14 cellular contexts compared by ENCODE assay signal in genomic region chr19:40692212-40692551, GRCh38. TPM values are rescaled to one million over a fixed set of nuclear protein-coding genes. Genes with fewer than 3 reads are reported as not detected.
DNase-seq lines count a peak whose midpoint lies in the region; ATAC-seq and TF ChIP-seq lines count a peak whose summit lies in the region.
"Had no signal": no experiment of that assay in that cellular context is flagged by ENCODE, and none has a peak within 500 bp of the region (broad histone marks: within the 10 kb centered on the region; RNA-seq: fewer than 3 reads in every experiment).

No MANE protein-coding gene starts in this region.

- CTCF ChIA-PET in activated naive CD4-positive, alpha-beta T cell treated with anti-CD3 and anti-CD28 coated beads for 36 hours (lab: Charles Lee): no interaction called here
- CTCF ChIA-PET in activated naive CD4-positive, alpha-beta T cell treated with anti-CD3 and anti-CD28 coated beads, Interleukin-2, amount 10 ng/mL, durations not matched to agents 7 days and 5 days (lab: Charles Lee): interaction anchor here (1.1 kb wide), 1 partner anchor 115 kb away, joined by 4 read pairs; no protein-coding TSS in a partner anchor

- no peak for ATAC-seq in GM21447 (IDR thresholded peaks at IDR 0.05; ENCODE audit: unreplicated experiment)
- no peak for ATAC-seq in GM18861 (IDR thresholded peaks at IDR 0.05; ENCODE audit: unreplicated experiment)
- ATAC-seq: left lung had no signal

- DNase-seq in activated naive CD4-positive, alpha-beta T cell treated with anti-CD3 and anti-CD28 coated beads for 36 hours: no peak
- no peak for DNase-seq in activated naive CD4-positive, alpha-beta T cell treated with anti-CD3 and anti-CD28 coated beads, Interleukin-2, amount 10 ng/mL, durations not matched to agents 7 days and 5 days
- DNase-seq in activated T-helper 2 cell treated with anti-CD3 and anti-CD28 coated beads, Interferon-gamma antibody, Interleukin-2, Interleukin-4, amounts not matched to agents 10 μg/mL and 5 μg/mL and 100 μg/mL, durations not matched to agents 14 hours and 24 hours and 36 hours (ENCODE audit: low spot score): no peak
- no peak for DNase-seq in type B pancreatic cell (ENCODE audit: extremely low spot score, unreplicated experiment)
- no peak for DNase-seq in stimulated activated CD4-positive, alpha-beta T cell treated with anti-CD3 and anti-CD28 coated beads, Interleukin-4, amount 100 ng/mL, for 24 hours
- DNase-seq: activated CD4-positive, CD25-positive, alpha-beta regulatory T cell; cortex of kidney; HFFc6; NCI-H2081 treated with DMSO at 0.1 percent for 48 hours; NCI-H526 treated with DMSO at 0.1 percent for 48 hours had no signal

- intact Hi-C loops in activated naive CD4-positive, alpha-beta T cell treated with anti-CD3 and anti-CD28 coated beads for 36 hours (cut with micrococcal nuclease): no loop called here
- intact Hi-C loops in activated T-helper 2 cell treated with anti-CD3 and anti-CD28 coated beads, Interferon-gamma antibody, Interleukin-2, Interleukin-4, amounts not matched to agents 10 μg/mL and 5 μg/mL and 100 μg/mL, durations not matched to agents 14 hours and 24 hours and 36 hours (cut with micrococcal nuclease): no loop called here

- H3K4me3 Mint-ChIP-seq in activated naive CD4-positive, alpha-beta T cell treated with anti-CD3 and anti-CD28 coated beads for 36 hours: no peak overlapping the region
- H3K4me3 Mint-ChIP-seq in activated naive CD4-positive, alpha-beta T cell treated with anti-CD3 and anti-CD28 coated beads, Interleukin-2, amount 10 ng/mL, durations not matched to agents 7 days and 5 days: no peak overlapping the region
- H3K4me3 Mint-ChIP-seq in activated T-helper 2 cell treated with anti-CD3 and anti-CD28 coated beads, Interferon-gamma antibody, Interleukin-2, Interleukin-4, amounts not matched to agents 10 μg/mL and 5 μg/mL and 100 μg/mL, durations not matched to agents 14 hours and 24 hours and 36 hours (ENCODE audit: low read depth): peak overlapping the region; percentile 6
- H3K4me3 Mint-ChIP-seq in nephron (peak overlapping the region; percentile 34 to 51 (median 47)), type B pancreatic cell (peak overlapping the region; percentile 45)
- H3K4me3 Mint-ChIP-seq: HFFc6 had no signal

- H3K9me3 Mint-ChIP-seq in activated naive CD4-positive, alpha-beta T cell treated with anti-CD3 and anti-CD28 coated beads for 36 hours: no peaks in the 10 kb centered on the region
- H3K9me3 Mint-ChIP-seq in activated naive CD4-positive, alpha-beta T cell treated with anti-CD3 and anti-CD28 coated beads, Interleukin-2, amount 10 ng/mL, durations not matched to agents 7 days and 5 days: no peaks in the 10 kb centered on the region
- H3K9me3 Mint-ChIP-seq in activated T-helper 2 cell treated with anti-CD3 and anti-CD28 coated beads, Interferon-gamma antibody, Interleukin-2, Interleukin-4, amounts not matched to agents 10 μg/mL and 5 μg/mL and 100 μg/mL, durations not matched to agents 14 hours and 24 hours and 36 hours: no peaks in the 10 kb centered on the region
- no peaks in the 10 kb centered on the region for H3K9me3 Mint-ChIP-seq in nephron
- H3K9me3 Mint-ChIP-seq in type B pancreatic cell: no peaks in the 10 kb centered on the region
- H3K9me3 Mint-ChIP-seq: HFFc6 had no signal

- peaks cover 7% of the 10 kb centered on the region for H3K4me1 Mint-ChIP-seq in activated naive CD4-positive, alpha-beta T cell treated with anti-CD3 and anti-CD28 coated beads for 36 hours (ENCODE audit: low read depth)
- H3K4me1 Mint-ChIP-seq in activated naive CD4-positive, alpha-beta T cell treated with anti-CD3 and anti-CD28 coated beads, Interleukin-2, amount 10 ng/mL, durations not matched to agents 7 days and 5 days: peaks cover 3% of the 10 kb centered on the region
- peaks cover 1% of the 10 kb centered on the region for H3K4me1 Mint-ChIP-seq in activated T-helper 2 cell treated with anti-CD3 and anti-CD28 coated beads, Interferon-gamma antibody, Interleukin-2, Interleukin-4, amounts not matched to agents 10 μg/mL and 5 μg/mL and 100 μg/mL, durations not matched to agents 14 hours and 24 hours and 36 hours (ENCODE audit: low read depth)
- H3K4me1 Mint-ChIP-seq in nephron (peaks cover 21% of the 10 kb centered on the region), type B pancreatic cell (ENCODE audit: unreplicated experiment) (no peaks in the 10 kb centered on the region)

- no peak for TF ChIP-seq CTCF in nephron (IDR thresholded peaks at IDR 0.05; ENCODE audit: unreplicated experiment in 3 of 3)
- TF ChIP-seq CTCF in type B pancreatic cell (conservative IDR thresholded peaks at IDR 0.05): no peak

- H3K27ac Mint-ChIP-seq in activated naive CD4-positive, alpha-beta T cell treated with anti-CD3 and anti-CD28 coated beads for 36 hours: peak overlapping the region; percentile 28
- no peak overlapping the region for H3K27ac Mint-ChIP-seq in activated naive CD4-positive, alpha-beta T cell treated with anti-CD3 and anti-CD28 coated beads, Interleukin-2, amount 10 ng/mL, durations not matched to agents 7 days and 5 days
- no peak overlapping the region for H3K27ac Mint-ChIP-seq in activated T-helper 2 cell treated with anti-CD3 and anti-CD28 coated beads, Interferon-gamma antibody, Interleukin-2, Interleukin-4, amounts not matched to agents 10 μg/mL and 5 μg/mL and 100 μg/mL, durations not matched to agents 14 hours and 24 hours and 36 hours
- H3K27ac Mint-ChIP-seq in nephron (peak overlapping the region; percentile 14 to 98 (median 31)), type B pancreatic cell (peak overlapping the region; percentile 62)

- H3K36me3 Mint-ChIP-seq in activated naive CD4-positive, alpha-beta T cell treated with anti-CD3 and anti-CD28 coated beads for 36 hours (ENCODE audit: low read depth): no peaks in the 10 kb centered on the region
- peaks cover 1% of the 10 kb centered on the region for H3K36me3 Mint-ChIP-seq in activated naive CD4-positive, alpha-beta T cell treated with anti-CD3 and anti-CD28 coated beads, Interleukin-2, amount 10 ng/mL, durations not matched to agents 7 days and 5 days
- H3K36me3 Mint-ChIP-seq in activated T-helper 2 cell treated with anti-CD3 and anti-CD28 coated beads, Interferon-gamma antibody, Interleukin-2, Interleukin-4, amounts not matched to agents 10 μg/mL and 5 μg/mL and 100 μg/mL, durations not matched to agents 14 hours and 24 hours and 36 hours (ENCODE audit: low read depth): peaks cover 8% of the 10 kb centered on the region
- H3K36me3 Mint-ChIP-seq in nephron (ENCODE audit: low read depth) (peaks cover 14% of the 10 kb centered on the region), type B pancreatic cell (no peaks in the 10 kb centered on the region)

- no peaks in the 10 kb centered on the region for H3K27me3 Mint-ChIP-seq in activated naive CD4-positive, alpha-beta T cell treated with anti-CD3 and anti-CD28 coated beads for 36 hours (ENCODE audit: low read depth)
- no peaks in the 10 kb centered on the region for H3K27me3 Mint-ChIP-seq in activated naive CD4-positive, alpha-beta T cell treated with anti-CD3 and anti-CD28 coated beads, Interleukin-2, amount 10 ng/mL, durations not matched to agents 7 days and 5 days
- H3K27me3 Mint-ChIP-seq in activated T-helper 2 cell treated with anti-CD3 and anti-CD28 coated beads, Interferon-gamma antibody, Interleukin-2, Interleukin-4, amounts not matched to agents 10 μg/mL and 5 μg/mL and 100 μg/mL, durations not matched to agents 14 hours and 24 hours and 36 hours (ENCODE audit: low read depth): no peaks in the 10 kb centered on the region
- H3K27me3 Mint-ChIP-seq in nephron (ENCODE audit: low read depth) (no peaks in the 10 kb centered on the region), type B pancreatic cell (no peaks in the 10 kb centered on the region)

RNA-seq across cellular contexts. Expression of gene NUMBL, which starts 1.7 kb away (rescaled TPM):
- 1 to 10 TPM; 6.2 to 9.2 TPM for total RNA-seq in activated naive CD4-positive, alpha-beta T cell treated with anti-CD3 and anti-CD28 coated beads for 36 hours
- total RNA-seq in activated T-helper 2 cell treated with anti-CD3 and anti-CD28 coated beads, Interferon-gamma antibody, Interleukin-2, Interleukin-4, amounts not matched to agents 10 μg/mL and 5 μg/mL and 100 μg/mL, durations not matched to agents 14 hours and 24 hours and 36 hours: 18.0 and 27.0 TPM in 2 replicates
- 16.2 and 28.9 TPM in 2 replicates for total RNA-seq in type B pancreatic cell (ENCODE audit: low replicate concordance)

RNA-seq across cellular contexts. Expression of gene COQ8B, which starts 24.5 kb away (rescaled TPM):
- total RNA-seq in activated naive CD4-positive, alpha-beta T cell treated with anti-CD3 and anti-CD28 coated beads for 36 hours: 10 to 100 TPM; 19.8 to 21.3 TPM
- total RNA-seq in activated T-helper 2 cell treated with anti-CD3 and anti-CD28 coated beads, Interferon-gamma antibody, Interleukin-2, Interleukin-4, amounts not matched to agents 10 μg/mL and 5 μg/mL and 100 μg/mL, durations not matched to agents 14 hours and 24 hours and 36 hours: 33.5 and 36.7 TPM in 2 replicates
- 39.9 and 48.4 TPM in 2 replicates for total RNA-seq in type B pancreatic cell (ENCODE audit: low replicate concordance)

RNA-seq across cellular contexts. Expression of gene ITPKC, which starts 24.7 kb away (rescaled TPM):
- total RNA-seq in activated naive CD4-positive, alpha-beta T cell treated with anti-CD3 and anti-CD28 coated beads for 36 hours: 1 to 10 TPM; 4.4 to 4.7 TPM
- 7.4 and 8.4 TPM in 2 replicates for total RNA-seq in activated T-helper 2 cell treated with anti-CD3 and anti-CD28 coated beads, Interferon-gamma antibody, Interleukin-2, Interleukin-4, amounts not matched to agents 10 μg/mL and 5 μg/mL and 100 μg/mL, durations not matched to agents 14 hours and 24 hours and 36 hours
- total RNA-seq in type B pancreatic cell (ENCODE audit: low replicate concordance): 22.4 and 46.1 TPM in 2 replicates

RNA-seq across cellular contexts. Expression of gene ACTMAP, which starts 58.1 kb away (rescaled TPM):
- total RNA-seq in activated naive CD4-positive, alpha-beta T cell treated with anti-CD3 and anti-CD28 coated beads for 36 hours: 10 to 100 TPM; 23.0 to 25.0 TPM
- total RNA-seq in activated T-helper 2 cell treated with anti-CD3 and anti-CD28 coated beads, Interferon-gamma antibody, Interleukin-2, Interleukin-4, amounts not matched to agents 10 μg/mL and 5 μg/mL and 100 μg/mL, durations not matched to agents 14 hours and 24 hours and 36 hours: 13.2 and 14.2 TPM in 2 replicates
- total RNA-seq in type B pancreatic cell (ENCODE audit: low replicate concordance): 9.6 and 16.0 TPM in 2 replicates

RNA-seq across cellular contexts. Expression of gene SNRPA, which starts 58.8 kb away (rescaled TPM):
- total RNA-seq in activated naive CD4-positive, alpha-beta T cell treated with anti-CD3 and anti-CD28 coated beads for 36 hours: 100 to 1,000 TPM; 264 to 312 TPM
- 257 and 267 TPM in 2 replicates for total RNA-seq in activated T-helper 2 cell treated with anti-CD3 and anti-CD28 coated beads, Interferon-gamma antibody, Interleukin-2, Interleukin-4, amounts not matched to agents 10 μg/mL and 5 μg/mL and 100 μg/mL, durations not matched to agents 14 hours and 24 hours and 36 hours
- 79.6 and 130 TPM in 2 replicates for total RNA-seq in type B pancreatic cell (ENCODE audit: low replicate concordance)

Comparison
In these comparisons a context has a peak if more than half of its experiments do, and no peak if none do; other contexts are left out.
1. H3K27ac Mint-ChIP-seq: peak in activated naive CD4-positive, alpha-beta T cell treated with anti-CD3 and anti-CD28 coated beads for 36 hours (single experiment), nephron (3 of 3) and type B pancreatic cell (single experiment); none in activated naive CD4-positive, alpha-beta T cell treated with anti-CD3 and anti-CD28 coated beads, Interleukin-2, amount 10 ng/mL, durations not matched to agents 7 days and 5 days (single experiment) and activated T-helper 2 cell treated with anti-CD3 and anti-CD28 coated beads, Interferon-gamma antibody, Interleukin-2, Interleukin-4, amounts not matched to agents 10 μg/mL and 5 μg/mL and 100 μg/mL, durations not matched to agents 14 hours and 24 hours and 36 hours (single experiment).
2. H3K4me3 Mint-ChIP-seq: peak in activated T-helper 2 cell treated with anti-CD3 and anti-CD28 coated beads, Interferon-gamma antibody, Interleukin-2, Interleukin-4, amounts not matched to agents 10 μg/mL and 5 μg/mL and 100 μg/mL, durations not matched to agents 14 hours and 24 hours and 36 hours (single experiment), nephron (3 of 3) and type B pancreatic cell (single experiment); none in activated naive CD4-positive, alpha-beta T cell treated with anti-CD3 and anti-CD28 coated beads for 36 hours (single experiment) and activated naive CD4-positive, alpha-beta T cell treated with anti-CD3 and anti-CD28 coated beads, Interleukin-2, amount 10 ng/mL, durations not matched to agents 7 days and 5 days (single experiment).